Comparison of ENCODE assay signal across 10 cellular contexts in the genomic region with DNA sequence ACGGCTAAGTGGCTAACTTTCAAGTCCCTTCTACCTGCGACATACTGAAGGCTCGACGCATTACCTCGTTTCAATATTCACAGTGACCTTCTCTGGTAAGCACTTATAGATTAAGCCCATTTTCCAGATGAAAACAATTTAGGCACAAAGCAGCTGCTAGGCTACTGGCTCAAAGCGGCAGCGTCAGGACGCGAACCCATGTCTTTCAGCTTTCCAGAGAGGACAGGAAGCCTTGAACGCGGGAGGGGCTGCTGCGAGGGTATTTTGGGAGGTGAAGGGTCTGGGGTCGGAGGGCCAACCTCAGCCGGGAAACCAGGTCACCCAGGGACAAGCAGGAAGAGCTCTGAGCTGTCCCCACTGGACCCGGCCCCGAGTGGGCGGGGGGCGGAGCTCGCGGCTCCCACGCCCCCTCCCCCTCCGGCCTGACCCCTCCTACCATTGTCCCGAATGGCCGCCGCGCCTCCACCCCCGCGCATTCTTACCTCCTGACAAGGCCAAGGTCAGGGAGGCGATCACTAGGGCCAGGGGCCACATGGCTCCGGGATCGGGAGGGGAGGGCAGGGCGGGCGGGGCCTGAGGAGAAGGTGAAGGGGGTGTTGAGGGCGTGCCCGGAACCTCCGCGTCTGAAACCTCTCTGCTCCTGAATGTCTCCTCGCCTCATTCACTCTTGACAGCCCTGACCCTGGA. TPM values are rescaled to one million over a fixed set of nuclear protein-coding genes. Genes with fewer than 3 reads are reported as not detected.
A peak's percentile ranks its signal among the peaks of the same experiment; 100 is the strongest.
DNase-seq lines count a peak whose midpoint lies in the region; ATAC-seq, FAIRE-seq and TF ChIP-seq lines count a peak whose summit lies in the region.
"Had no signal": no experiment of that assay in that cellular context is flagged by ENCODE, and none has a peak within 500 bp of the region (broad histone marks: within the 10 kb centered on the region; RNA-seq: fewer than 3 reads in every experiment).

A gene with protein sequence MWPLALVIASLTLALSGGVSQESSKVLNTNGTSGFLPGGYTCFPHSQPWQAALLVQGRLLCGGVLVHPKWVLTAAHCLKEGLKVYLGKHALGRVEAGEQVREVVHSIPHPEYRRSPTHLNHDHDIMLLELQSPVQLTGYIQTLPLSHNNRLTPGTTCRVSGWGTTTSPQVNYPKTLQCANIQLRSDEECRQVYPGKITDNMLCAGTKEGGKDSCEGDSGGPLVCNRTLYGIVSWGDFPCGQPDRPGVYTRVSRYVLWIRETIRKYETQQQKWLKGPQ (minus strand): TSS at position 559 of the 687 bp plus-strand sequence. CDS start 25 bp downstream, at position 534.

- H3K79me2 ChIP-seq in keratinocyte (ENCODE audit: control insufficient read depth, insufficient read depth, low read length): no peaks in the 10 kb centered on the region

- H3K4me3 ChIP-seq in keratinocyte (ENCODE audit: control insufficient read depth in 2 of 3, extremely low read depth in 1 of 3, insufficient read depth in 2 of 3, low read depth in 1 of 3, low read length in 3 of 3): peak within 1 kb of the TSS; percentile 9 to 21 (median 17)

- FAIRE-seq in keratinocyte (lab: Jason Lieb, UNC): no peak
- FAIRE-seq: GM12891 had no signal

- H3K4me2 ChIP-seq in keratinocyte (ENCODE audit: control insufficient read depth, extremely low read depth, insufficient read depth, low read depth, low read length): peak within 1 kb of the TSS; percentile 49

- H4K20me1 ChIP-seq in keratinocyte (ENCODE audit: control insufficient read depth, extremely low read depth, insufficient read depth, low read length): no peaks in the 10 kb centered on the region

- no peaks in the 10 kb centered on the region for H3K36me3 ChIP-seq in keratinocyte (ENCODE audit: control insufficient read depth in 2 of 2, extremely low read depth in 1 of 2, insufficient read depth in 2 of 2, low read length in 2 of 2)

- TF ChIP-seq CTCF in brain (conservative IDR thresholded peaks at IDR 0.05) (no peak), keratinocyte (optimal IDR thresholded peaks at IDR 0.05 in 1 of 3, IDR thresholded peaks at IDR 0.05 in 1 of 3, conservative IDR thresholded peaks at IDR 0.05 in 1 of 3; ENCODE audit: extremely low read depth in 1 of 3, insufficient read depth in 2 of 3, low read length in 3 of 3) (no peak)

- H3K9ac ChIP-seq in keratinocyte (ENCODE audit: control insufficient read depth, extremely low read depth, insufficient read depth, low read length): no peak within 1 kb of the TSS

- no peaks in the 10 kb centered on the region for H3K36me3 Mint-ChIP-seq in brain
- H3K36me3 Mint-ChIP-seq in stimulated activated naive B cell treated with anti-CD40 and anti-IgM and Interleukin-4, amounts not matched to agents 10 μg/mL and 1 μg/mL and 100 μg/mL, for 72 hours: peaks cover 0 to 4% of the 10 kb centered on the region in 2 donors

- no peaks in the 10 kb centered on the region for H3K4me1 Mint-ChIP-seq in brain
- peaks cover 0 to 2% of the 10 kb centered on the region in 2 donors for H3K4me1 Mint-ChIP-seq in stimulated activated naive B cell treated with anti-CD40 and anti-IgM and Interleukin-4, amounts not matched to agents 10 μg/mL and 1 μg/mL and 100 μg/mL, for 72 hours

- ATAC-seq in stimulated activated naive B cell treated with anti-CD40 and anti-IgM and Interleukin-4, amounts not matched to agents 10 μg/mL and 1 μg/mL and 100 μg/mL, for 72 hours (replicated peaks): no peak
- ATAC-seq in HG03108 (IDR thresholded peaks at IDR 0.05; ENCODE audit: unreplicated experiment): no peak
- no peak for ATAC-seq in GM21526 (IDR thresholded peaks at IDR 0.05; ENCODE audit: low FRiP score, unreplicated experiment)

- no peaks in the 10 kb centered on the region for H3K9me1 ChIP-seq in keratinocyte (ENCODE audit: control insufficient read depth, extremely low read depth, insufficient read depth, low read length)

- H3K4me1 ChIP-seq in keratinocyte (ENCODE audit: control insufficient read depth, extremely low read depth, insufficient read depth, low read length): peaks cover 3% of the 10 kb centered on the region

- peak within 1 kb of the TSS; percentile 57 to 77 (median 66) for H3K4me3 Mint-ChIP-seq in brain
- H3K4me3 Mint-ChIP-seq in stimulated activated naive B cell treated with anti-CD40 and anti-IgM and Interleukin-4, amounts not matched to agents 10 μg/mL and 1 μg/mL and 100 μg/mL, for 72 hours: peak within 1 kb of the TSS; percentile 4 to 33

- peak within 1 kb of the TSS; percentile 31 for H2AFZ ChIP-seq in keratinocyte (ENCODE audit: control insufficient read depth, low read length)

- peaks cover 0 to 9% (median 4%) of the 10 kb centered on the region in 5 experiments for H3K9me3 Mint-ChIP-seq in brain
- H3K9me3 Mint-ChIP-seq in stimulated activated naive B cell treated with anti-CD40 and anti-IgM and Interleukin-4, amounts not matched to agents 10 μg/mL and 1 μg/mL and 100 μg/mL, for 72 hours: peaks cover 9 to 10% of the 10 kb centered on the region in 2 donors

- H3K27ac Mint-ChIP-seq in brain: no peak within 1 kb of the TSS
- no peak within 1 kb of the TSS for H3K27ac Mint-ChIP-seq in stimulated activated naive B cell treated with anti-CD40 and anti-IgM and Interleukin-4, amounts not matched to agents 10 μg/mL and 1 μg/mL and 100 μg/mL, for 72 hours

- H3K27ac ChIP-seq in keratinocyte (ENCODE audit: control insufficient read depth, insufficient read depth, low read length): no peak within 1 kb of the TSS
- H3K27ac ChIP-seq: 22Rv1 had no signal

- H3K9me3 ChIP-seq in keratinocyte (ENCODE audit: control insufficient read depth, low read depth, low read length): no peaks in the 10 kb centered on the region

- peaks cover 21% of the 10 kb centered on the region for H3K27me3 ChIP-seq in keratinocyte (ENCODE audit: control insufficient read depth, extremely low read depth, insufficient read depth, low read length)

- peak; percentile 50 for DNase-seq in DMS53 (lab: John Stamatoyannopoulos, UW)
- DNase-seq in DMS53 treated with DMSO at 0.1 percent for 48 hours (lab: John Stamatoyannopoulos, UW; ENCODE audit: unreplicated experiment): no peak
- DNase-seq in keratinocyte (ENCODE audit: low read depth, low spot score): no peak
- DNase-seq in stimulated activated naive B cell treated with anti-CD40 and anti-IgM and Interleukin-4, amounts not matched to agents 10 μg/mL and 1 μg/mL and 100 μg/mL, for 72 hours: no peak
- no peak for DNase-seq in HuH-7.5 (ENCODE audit: low spot score)

- peaks cover 34% of the 10 kb centered on the region for H3K27me3 Mint-ChIP-seq in brain
- H3K27me3 Mint-ChIP-seq in stimulated activated naive B cell treated with anti-CD40 and anti-IgM and Interleukin-4, amounts not matched to agents 10 μg/mL and 1 μg/mL and 100 μg/mL, for 72 hours: peaks cover 45 to 60% of the 10 kb centered on the region in 2 donors

- dilution Hi-C loops in keratinocyte (cut with MboI; ENCODE audit: extremely low pct_ligation_motif_present, low sequenced_read_pairs): no loop called here

RNA-seq across cellular contexts. Expression of the gene that starts here (rescaled TPM):
- polyA plus RNA-seq in brain (ENCODE audit: insufficient read depth, low read depth, low replicate concordance) (not detected), keratinocyte (2.0 to 4.4 TPM (median 2.8 TPM) in 3 replicates)
- polyA plus RNA-seq in keratinocyte (2011; ENCODE audit: low read depth): 8.8 TPM
- 4.4 and 6.1 TPM in 2 replicates for polyA plus RNA-seq in keratinocyte (2011; cell fraction: cytosol; rRNA removed)
- polyA plus RNA-seq in keratinocyte (2011; cell fraction: nucleus; rRNA removed): 5.7 and 8.5 TPM in 2 replicates
- 2.1 and 12.8 TPM in 2 replicates for polyA plus RNA-seq in keratinocyte (2012; ENCODE audit: low replicate concordance)
- polyA minus RNA-seq in keratinocyte: 1.9 to 5.5 TPM (median 4.8 TPM) in 3 replicates
- polyA minus RNA-seq in keratinocyte (2011; cell fraction: cytosol; rRNA and poly(A)+ RNA removed): 3.3 TPM
- polyA minus RNA-seq in keratinocyte (2011; cell fraction: nucleus; rRNA and poly(A)+ RNA removed): 1.0 and 3.7 TPM in 2 replicates
